ENCODE assay signal across 8 cellular contexts in genomic region chr10:102652170-102652926, GRCh38. TPM values are rescaled to one million over a fixed set of nuclear protein-coding genes. Genes with fewer than 3 reads are reported as not detected.
DNase-seq lines count a peak whose midpoint lies in the region; ATAC-seq and TF ChIP-seq lines count a peak whose summit lies in the region.

No MANE protein-coding gene starts in this region.

- peaks cover 11% of the 10 kb centered on the region for H3K36me3 Mint-ChIP-seq in activated naive CD4-positive, alpha-beta T cell treated with anti-CD3 and anti-CD28 coated beads for 36 hours (ENCODE audit: low read depth)
- H3K36me3 Mint-ChIP-seq in activated naive CD8-positive, alpha-beta T cell treated with anti-CD3 and anti-CD28 coated beads, Interleukin-2, amount 10 ng/mL, durations not matched to agents 7 days and 5 days = peaks cover 21% of the 10 kb centered on the region
- H3K36me3 Mint-ChIP-seq in glutamatergic neuron (ENCODE audit: unreplicated experiment) = peaks cover 5% of the 10 kb centered on the region

- intact Hi-C loops in activated naive CD4-positive, alpha-beta T cell treated with anti-CD3 and anti-CD28 coated beads for 36 hours (cut with micrococcal nuclease) = no loop called here

- no peak for TF ChIP-seq CTCF in glutamatergic neuron (IDR thresholded peaks at IDR 0.05; ENCODE audit: partially characterized antibody, unreplicated experiment)

- no peaks in the 10 kb centered on the region for H3K9me3 Mint-ChIP-seq in activated naive CD4-positive, alpha-beta T cell treated with anti-CD3 and anti-CD28 coated beads for 36 hours
- H3K9me3 Mint-ChIP-seq in activated naive CD8-positive, alpha-beta T cell treated with anti-CD3 and anti-CD28 coated beads, Interleukin-2, amount 10 ng/mL, durations not matched to agents 7 days and 5 days = no peaks in the 10 kb centered on the region
- H3K9me3 Mint-ChIP-seq in stimulated activated naive CD8-positive, alpha-beta T cell treated with anti-CD3 and anti-CD28 coated beads, Interleukin-15, amount 100 ng/mL, for 72 hours = no peaks in the 10 kb centered on the region
- H3K9me3 Mint-ChIP-seq in glutamatergic neuron (ENCODE audit: unreplicated experiment) = peaks cover 14% of the 10 kb centered on the region

- H3K4me3 Mint-ChIP-seq in activated naive CD4-positive, alpha-beta T cell treated with anti-CD3 and anti-CD28 coated beads for 36 hours = no peak overlapping the region
- H3K4me3 Mint-ChIP-seq in activated naive CD8-positive, alpha-beta T cell treated with anti-CD3 and anti-CD28 coated beads, Interleukin-2, amount 10 ng/mL, durations not matched to agents 7 days and 5 days = peak overlapping the region; percentile 85
- H3K4me3 Mint-ChIP-seq in stimulated activated naive CD8-positive, alpha-beta T cell treated with anti-CD3 and anti-CD28 coated beads, Interleukin-15, amount 100 ng/mL, for 72 hours = peak overlapping the region; percentile 73 to 96
- H3K4me3 Mint-ChIP-seq in glutamatergic neuron (ENCODE audit: unreplicated experiment) = no peak overlapping the region

- POLR2A ChIA-PET in activated naive CD8-positive, alpha-beta T cell treated with anti-CD3 and anti-CD28 coated beads, Interleukin-2, amount 10 ng/mL, durations not matched to agents 7 days and 5 days (lab: Charles Lee) = interaction anchor here (1.4 to 5.3 kb wide), 5 partner anchors 8 to 62 kb away, joined by 4 to 48 read pairs (median 13); partner anchors contain the start of genes ARL3, SFXN2 and TRIM8

- H3K27me3 Mint-ChIP-seq in activated naive CD4-positive, alpha-beta T cell treated with anti-CD3 and anti-CD28 coated beads for 36 hours (ENCODE audit: low read depth) = no peaks in the 10 kb centered on the region
- H3K27me3 Mint-ChIP-seq in activated naive CD8-positive, alpha-beta T cell treated with anti-CD3 and anti-CD28 coated beads, Interleukin-2, amount 10 ng/mL, durations not matched to agents 7 days and 5 days = no peaks in the 10 kb centered on the region
- H3K27me3 Mint-ChIP-seq in stimulated activated naive CD8-positive, alpha-beta T cell treated with anti-CD3 and anti-CD28 coated beads, Interleukin-15, amount 100 ng/mL, for 72 hours = no peaks in the 10 kb centered on the region
- H3K27me3 Mint-ChIP-seq in glutamatergic neuron (ENCODE audit: unreplicated experiment) = peaks cover 8% of the 10 kb centered on the region

- ATAC-seq in HG03139 (IDR thresholded peaks at IDR 0.05; ENCODE audit: unreplicated experiment) = peak; percentile 38
- ATAC-seq in activated naive CD8-positive, alpha-beta T cell treated with anti-CD3 and anti-CD28 coated beads, Interleukin-2, amount 10 ng/mL, durations not matched to agents 7 days and 5 days (ENCODE audit: low read depth) = peak; percentile 44
- peak; percentile 26 for ATAC-seq in stimulated activated naive CD8-positive, alpha-beta T cell treated with anti-CD3 and anti-CD28 coated beads, Interleukin-15, amount 100 ng/mL, for 72 hours

- peak overlapping the region; percentile 76 for H3K27ac Mint-ChIP-seq in activated naive CD4-positive, alpha-beta T cell treated with anti-CD3 and anti-CD28 coated beads for 36 hours
- peak overlapping the region; percentile 99 for H3K27ac Mint-ChIP-seq in activated naive CD8-positive, alpha-beta T cell treated with anti-CD3 and anti-CD28 coated beads, Interleukin-2, amount 10 ng/mL, durations not matched to agents 7 days and 5 days
- H3K27ac Mint-ChIP-seq in stimulated activated naive CD8-positive, alpha-beta T cell treated with anti-CD3 and anti-CD28 coated beads, Interleukin-15, amount 100 ng/mL, for 72 hours = peak overlapping the region; percentile 14 to 88
- no peak overlapping the region for H3K27ac Mint-ChIP-seq in glutamatergic neuron (ENCODE audit: unreplicated experiment)

- H3K4me1 Mint-ChIP-seq in activated naive CD4-positive, alpha-beta T cell treated with anti-CD3 and anti-CD28 coated beads for 36 hours (ENCODE audit: low read depth) = peaks cover 60% of the 10 kb centered on the region
- H3K4me1 Mint-ChIP-seq in activated naive CD8-positive, alpha-beta T cell treated with anti-CD3 and anti-CD28 coated beads, Interleukin-2, amount 10 ng/mL, durations not matched to agents 7 days and 5 days = peaks cover 60% of the 10 kb centered on the region
- H3K4me1 Mint-ChIP-seq in stimulated activated naive CD8-positive, alpha-beta T cell treated with anti-CD3 and anti-CD28 coated beads, Interleukin-15, amount 100 ng/mL, for 72 hours = peaks cover 87% of the 10 kb centered on the region
- H3K4me1 Mint-ChIP-seq in glutamatergic neuron (ENCODE audit: low read depth, unreplicated experiment) = peaks cover 30% of the 10 kb centered on the region

- CTCF ChIA-PET in activated naive CD4-positive, alpha-beta T cell treated with anti-CD3 and anti-CD28 coated beads for 36 hours (lab: Charles Lee) = no interaction called here

- DNase-seq in activated naive CD4-positive, alpha-beta T cell treated with anti-CD3 and anti-CD28 coated beads for 36 hours = no peak
- no peak for DNase-seq in activated naive CD4-positive, alpha-beta T cell (lab: John Stamatoyannopoulos, UW)
- DNase-seq in activated naive CD8-positive, alpha-beta T cell treated with anti-CD3 and anti-CD28 coated beads, Interleukin-2, amount 10 ng/mL, durations not matched to agents 7 days and 5 days = no peak
- DNase-seq in stimulated activated naive CD8-positive, alpha-beta T cell treated with anti-CD3 and anti-CD28 coated beads, Interleukin-15, amount 100 ng/mL, for 72 hours = no peak
- no peak for DNase-seq in NCI-H446 (lab: John Stamatoyannopoulos, UW)
- DNase-seq in glutamatergic neuron = no peak
- no peak for DNase-seq in stimulated activated CD4-positive, alpha-beta T cell treated with anti-CD3 and anti-CD28 coated beads, Interleukin-1b, Interleukin-23, amount 100 ng/mL, for 48 hours

RNA-seq across cellular contexts. Expression of gene TRIM8, which starts 8.1 kb away (rescaled TPM):
- total RNA-seq in activated naive CD4-positive, alpha-beta T cell treated with anti-CD3 and anti-CD28 coated beads for 36 hours = 10 to 100 TPM; 18.8 to 20.0 TPM
- 10 to 100 TPM; 54.7 to 55.1 TPM for total RNA-seq in activated naive CD8-positive, alpha-beta T cell treated with anti-CD3 and anti-CD28 coated beads, Interleukin-2, amount 10 ng/mL, durations not matched to agents 7 days and 5 days
- total RNA-seq in glutamatergic neuron (ENCODE audit: unreplicated experiment) = 74.8 TPM

Comparison
In these comparisons a context has a peak if more than half of its experiments do, and no peak if none do; other contexts are left out.
1. H3K4me3 Mint-ChIP-seq: peak in activated naive CD8-positive, alpha-beta T cell treated with anti-CD3 and anti-CD28 coated beads, Interleukin-2, amount 10 ng/mL, durations not matched to agents 7 days and 5 days (single experiment) and stimulated activated naive CD8-positive, alpha-beta T cell treated with anti-CD3 and anti-CD28 coated beads, Interleukin-15, amount 100 ng/mL, for 72 hours (2 of 2); none in activated naive CD4-positive, alpha-beta T cell treated with anti-CD3 and anti-CD28 coated beads for 36 hours (single experiment) and glutamatergic neuron (single experiment).
2. Peak in every context shown above with its lines, with median percentiles within 50 percentile points of each other: ATAC-seq.